12 cellular contexts compared by ENCODE assay signal in the genomic region with DNA sequence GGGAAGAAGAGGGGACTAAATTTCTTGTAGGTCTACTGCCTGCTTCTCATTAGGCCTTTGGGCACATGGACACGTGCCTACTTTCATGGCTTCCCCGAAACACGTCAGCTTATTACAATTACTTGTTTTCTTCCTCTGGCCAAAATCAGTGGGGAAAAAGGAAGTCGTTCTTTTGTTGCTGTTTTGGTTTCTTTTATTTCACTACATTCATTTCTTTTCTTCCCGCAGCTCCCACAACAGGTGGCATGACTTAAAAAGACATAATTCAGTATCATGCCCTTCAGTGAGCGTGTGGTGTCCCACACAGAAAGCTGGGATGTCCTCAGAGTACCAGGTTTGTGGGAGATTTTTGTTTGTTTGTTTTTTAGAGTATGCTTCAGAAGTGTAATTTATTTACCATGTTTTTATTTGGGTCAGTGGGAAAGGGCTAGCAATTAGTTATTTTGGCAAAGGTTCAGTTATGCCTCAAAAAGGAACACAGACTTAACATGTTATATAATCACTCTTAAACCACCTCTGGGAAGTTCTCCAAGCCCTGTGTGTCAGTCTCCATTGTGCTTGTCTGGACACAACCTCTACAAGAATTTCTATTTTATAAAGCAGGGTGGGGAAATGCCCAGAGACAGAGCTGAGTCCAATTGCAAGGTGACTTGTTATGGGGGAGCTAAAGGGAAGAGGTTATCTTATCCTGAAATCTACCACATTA. TPM values are rescaled to one million over a fixed set of nuclear protein-coding genes. Genes with fewer than 3 reads are reported as not detected.
DNase-seq lines count a peak whose midpoint lies in the region; ATAC-seq and TF ChIP-seq lines count a peak whose summit lies in the region.
"Had no signal": no experiment of that assay in that cellular context is flagged by ENCODE, and none has a peak within 500 bp of the region (broad histone marks: within the 10 kb centered on the region; RNA-seq: fewer than 3 reads in every experiment).

No MANE protein-coding gene starts in this region.

- peak overlapping the region; percentile 55 for H3K27ac ChIP-seq in SJCRH30
- H3K27ac ChIP-seq in foreskin keratinocyte, result peak overlapping the region; percentile 51
- peak overlapping the region; percentile 52 to 67 (median 61) for H3K27ac ChIP-seq in gastrocnemius medialis
- H3K27ac ChIP-seq: SK-N-MC had no signal

- no peaks in the 10 kb centered on the region for H3K36me3 Mint-ChIP-seq in stimulated activated effector memory CD8-positive, alpha-beta T cell treated with anti-CD3 and anti-CD28 coated beads, Interleukin-12 subunit alpha, Interleukin-12 subunit beta, amount 100 ng/mL, for 72 hours

- H3K4me1 ChIP-seq in SJCRH30 (peaks cover 14% of the 10 kb centered on the region), foreskin keratinocyte (peaks cover 12% of the 10 kb centered on the region), gastrocnemius medialis (peaks cover 4 to 19% of the 10 kb centered on the region in 2 donors)

- DNase-seq in SJCRH30, result peak; percentile 61 to 87
- DNase-seq in foreskin keratinocyte, result peak; percentile 73 to 85
- no peak for DNase-seq in gastrocnemius medialis
- DNase-seq in stimulated activated effector memory CD8-positive, alpha-beta T cell treated with anti-CD3 and anti-CD28 coated beads, Interleukin-12 subunit alpha, Interleukin-12 subunit beta, amount 100 ng/mL, for 72 hours (ENCODE audit: low spot score in 2 of 2), result no peak
- no peak for DNase-seq in NCI-H1048 (lab: John Stamatoyannopoulos, UW)
- no peak for DNase-seq in activated CD8-positive, alpha-beta memory T cell treated with anti-CD3 and anti-CD28 coated beads, Interleukin-2, amount 50 U/mL, for 4 hours
- DNase-seq: activated CD8-positive, alpha-beta memory T cell treated with anti-CD3 and anti-CD28 coated beads, Interleukin-2, amount 50 U/mL, for 48 hours had no signal

- H3K4me3 ChIP-seq in SJCRH30 (peak overlapping the region; percentile 29), gastrocnemius medialis (peak overlapping the region in 1 of 4 donors; percentile 21)
- H3K4me3 ChIP-seq: K562, SK-N-MC had no signal

- H3K4me3 Mint-ChIP-seq in stimulated activated effector memory CD8-positive, alpha-beta T cell treated with anti-CD3 and anti-CD28 coated beads, Interleukin-12 subunit alpha, Interleukin-12 subunit beta, amount 100 ng/mL, for 72 hours, result no peak overlapping the region

- in situ Hi-C loops in gastrocnemius medialis (cut with MboI; ENCODE audit: low sequenced_read_pairs in 4 of 4), result no loop called here

- no peaks in the 10 kb centered on the region for H3K36me3 ChIP-seq in SJCRH30
- H3K36me3 ChIP-seq in gastrocnemius medialis, result no peaks in the 10 kb centered on the region

- H3K9me3 Mint-ChIP-seq in stimulated activated effector memory CD8-positive, alpha-beta T cell treated with anti-CD3 and anti-CD28 coated beads, Interleukin-12 subunit alpha, Interleukin-12 subunit beta, amount 100 ng/mL, for 72 hours, result no peaks in the 10 kb centered on the region

- TF ChIP-seq CTCF in foreskin keratinocyte (conservative IDR thresholded peaks at IDR 0.05), result no peak
- no peak for TF ChIP-seq CTCF in gastrocnemius medialis (IDR thresholded peaks at IDR 0.05 in 4 of 5, conservative IDR thresholded peaks at IDR 0.05 in 1 of 5)

- intact Hi-C loops in gastrocnemius medialis (cut with DNase I; ENCODE audit: low total_unique reads), result loop anchor here (5.0 kb wide), 1 partner anchor 40 kb away; no protein-coding TSS in a partner anchor

- H3K9me3 ChIP-seq in SJCRH30 (replicated peaks) (no peaks in the 10 kb centered on the region), gastrocnemius medialis (no peaks in the 10 kb centered on the region)

- ATAC-seq in GM21390 (IDR thresholded peaks at IDR 0.05; ENCODE audit: unreplicated experiment) (peak; percentile 41), foreskin keratinocyte (peak; percentile 70), gastrocnemius medialis (peak; percentile 28 to 50), HG03378 (IDR thresholded peaks at IDR 0.05; ENCODE audit: unreplicated experiment) (no peak)
- no peak for ATAC-seq in stimulated activated effector memory CD8-positive, alpha-beta T cell treated with anti-CD3 and anti-CD28 coated beads, Interleukin-12 subunit alpha, Interleukin-12 subunit beta, amount 100 ng/mL, for 72 hours
- ATAC-seq: HCT116, K562 had no signal

- no peak for TF ChIP-seq POLR2A in gastrocnemius medialis (IDR thresholded peaks at IDR 0.05)

- H3K27me3 ChIP-seq in SJCRH30, result no peaks in the 10 kb centered on the region
- H3K27me3 ChIP-seq in foreskin keratinocyte, result no peaks in the 10 kb centered on the region
- H3K27me3 ChIP-seq in gastrocnemius medialis, result no peaks in the 10 kb centered on the region

- no peaks in the 10 kb centered on the region for H3K4me1 Mint-ChIP-seq in stimulated activated effector memory CD8-positive, alpha-beta T cell treated with anti-CD3 and anti-CD28 coated beads, Interleukin-12 subunit alpha, Interleukin-12 subunit beta, amount 100 ng/mL, for 72 hours

- H3K27ac Mint-ChIP-seq in stimulated activated effector memory CD8-positive, alpha-beta T cell treated with anti-CD3 and anti-CD28 coated beads, Interleukin-12 subunit alpha, Interleukin-12 subunit beta, amount 100 ng/mL, for 72 hours, result no peak overlapping the region

RNA-seq across cellular contexts. Expression of gene SPRY1, which starts 44.2 kb away (rescaled TPM):
- 38.5 and 42.6 TPM in 2 replicates for total RNA-seq in SJCRH30 (2014; rRNA removed; shearing (Covaris generic))
- total RNA-seq in foreskin keratinocyte (1.3 and 2.8 TPM in 2 replicates), gastrocnemius medialis (10 to 100 TPM; 32.8 to 72.2 (median 50.9) TPM)
- polyA plus RNA-seq in foreskin keratinocyte, result 0.34 and 1.2 TPM in 2 replicates

Comparison
In these comparisons a context has a peak if more than half of its experiments do, and no peak if none do; other contexts are left out.
1. ATAC-seq: peak in GM21390 (single experiment), foreskin keratinocyte (single experiment) and gastrocnemius medialis (2 of 2); none in stimulated activated effector memory CD8-positive, alpha-beta T cell treated with anti-CD3 and anti-CD28 coated beads, Interleukin-12 subunit alpha, Interleukin-12 subunit beta, amount 100 ng/mL, for 72 hours (single experiment) and HG03378 (single experiment).
2. DNase-seq: peak in SJCRH30 (2 of 2) and foreskin keratinocyte (2 of 2); none in gastrocnemius medialis (0 of 2), stimulated activated effector memory CD8-positive, alpha-beta T cell treated with anti-CD3 and anti-CD28 coated beads, Interleukin-12 subunit alpha, Interleukin-12 subunit beta, amount 100 ng/mL, for 72 hours (0 of 2), NCI-H1048 (single experiment) and activated CD8-positive, alpha-beta memory T cell treated with anti-CD3 and anti-CD28 coated beads, Interleukin-2, amount 50 U/mL, for 4 hours (single experiment).
3. Peak in every context shown above with its lines, with median percentiles within 50 percentile points of each other: H3K27ac ChIP-seq.